In the genomic region with DNA sequence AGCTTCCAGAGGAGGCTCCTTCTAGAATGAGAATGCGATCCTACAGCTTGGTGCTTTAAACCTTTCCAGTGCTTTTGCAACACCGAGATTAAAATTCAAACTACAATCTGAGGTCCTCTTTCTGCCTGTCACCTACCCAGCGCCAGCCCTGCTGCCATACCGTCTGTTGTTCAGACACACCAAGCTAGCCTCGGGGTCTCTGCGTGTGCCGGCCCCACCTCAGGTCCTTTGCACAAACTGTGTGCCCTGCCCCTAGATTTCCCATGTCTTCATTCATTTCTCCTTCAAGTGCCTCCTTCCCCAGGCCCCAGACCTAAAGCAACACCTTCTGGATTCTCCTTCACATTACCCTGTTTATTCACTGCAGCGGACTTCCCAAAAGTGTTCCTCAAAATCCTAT, we compare ENCODE assay signal across 14 cellular contexts. TPM values are rescaled to one million over a fixed set of nuclear protein-coding genes. Genes with fewer than 3 reads are reported as not detected.
DNase-seq lines count a peak whose midpoint lies in the region; ATAC-seq and TF ChIP-seq lines count a peak whose summit lies in the region.
"Had no signal": no experiment of that assay in that cellular context is flagged by ENCODE, and none has a peak within 500 bp of the region (broad histone marks: within the 10 kb centered on the region; RNA-seq: fewer than 3 reads in every experiment).

No MANE protein-coding gene starts in this region.

- H3K27me3 Mint-ChIP-seq in activated naive CD4-positive, alpha-beta T cell treated with anti-CD3 and anti-CD28 coated beads, Interleukin-2, amount 10 ng/mL, durations not matched to agents 7 days and 5 days = no peaks in the 10 kb centered on the region
- H3K27me3 Mint-ChIP-seq in immature natural killer cell (ENCODE audit: low read depth in 3 of 3) = peaks cover 0 to 9% (median 0%) of the 10 kb centered on the region in 3 donors
- no peaks in the 10 kb centered on the region for H3K27me3 Mint-ChIP-seq in activated T-cell treated with anti-CD3 and anti-CD28 coated beads, Interleukin-2, amount 50 U/mL, for 72 hours (ENCODE audit: low read depth)

- no peak overlapping the region for H2BK12ac ChIP-seq in mesenchymal stem cell (ENCODE audit: low read length in 2 of 2)

- H3K79me1 ChIP-seq in mesenchymal stem cell (replicated peaks; ENCODE audit: low read length, poor library complexity, severe bottlenecking) = no peaks in the 10 kb centered on the region

- H4K20me1 ChIP-seq in MM.1S (ENCODE audit: insufficient read depth, low read length) = no peaks in the 10 kb centered on the region

- no peak overlapping the region for H2AFZ ChIP-seq in MM.1S (ENCODE audit: low read length)
- no peak overlapping the region for H2AFZ ChIP-seq in mesenchymal stem cell (ENCODE audit: low read depth, low read length)

- H2AK5ac ChIP-seq in mesenchymal stem cell (ENCODE audit: low read length, severe bottlenecking) = no peak overlapping the region

- H4K8ac ChIP-seq in mesenchymal stem cell (ENCODE audit: low read length) = no peak overlapping the region

- no peak overlapping the region for H4K91ac ChIP-seq in mesenchymal stem cell (ENCODE audit: low read length)

- H3F3A ChIP-seq in MM.1S (ENCODE audit: insufficient read depth, low read length) = peaks cover 87% of the 10 kb centered on the region

- H3K4ac ChIP-seq in mesenchymal stem cell (ENCODE audit: low read depth in 1 of 2, low read length in 2 of 2) = no peak overlapping the region

- H3K36me3 ChIP-seq in MM.1S (replicated peaks; ENCODE audit: insufficient read depth, low read length) = peaks cover 39% of the 10 kb centered on the region
- no peaks in the 10 kb centered on the region for H3K36me3 ChIP-seq in mesenchymal stem cell (ENCODE audit: control insufficient read depth in 1 of 2, insufficient read depth in 2 of 2, low read depth in 1 of 2, low read length in 2 of 2)

- H3K9ac ChIP-seq in MM.1S (ENCODE audit: low read length) = peak overlapping the region; percentile 64
- no peak overlapping the region for H3K9ac ChIP-seq in mesenchymal stem cell (ENCODE audit: low read length)

- no peak overlapping the region for H2BK120ac ChIP-seq in mesenchymal stem cell (ENCODE audit: low read depth, low read length)

- no peak overlapping the region for H3K4me3 Mint-ChIP-seq in activated naive CD4-positive, alpha-beta T cell treated with anti-CD3 and anti-CD28 coated beads, Interleukin-2, amount 10 ng/mL, durations not matched to agents 7 days and 5 days
- peak overlapping the region in 1 of 5 donors; percentile 1 for H3K4me3 Mint-ChIP-seq in immature natural killer cell
- H3K4me3 Mint-ChIP-seq in activated T-cell treated with anti-CD3 and anti-CD28 coated beads, Interleukin-2, amount 50 U/mL, for 72 hours = no peak overlapping the region

- H3K4me1 ChIP-seq in MM.1S (ENCODE audit: low read length) (peaks cover 57% of the 10 kb centered on the region), mesenchymal stem cell (ENCODE audit: control insufficient read depth, insufficient read depth, low read depth, low read length) (no peaks in the 10 kb centered on the region)

- peak overlapping the region; percentile 99 for H3K27ac ChIP-seq in MM.1S (ENCODE audit: low read length)
- H3K27ac ChIP-seq in mesenchymal stem cell (ENCODE audit: low read length, poor library complexity, severe bottlenecking) = no peak overlapping the region

- 83% methylated on average over 8 of the region's 8 CpGs for WGBS in mesenchymal stem cell

- no peaks in the 10 kb centered on the region for H3K9me2 ChIP-seq in MM.1S (replicated peaks; ENCODE audit: insufficient read depth, low read length)

- peak overlapping the region; percentile 38 for H3K4me2 ChIP-seq in MM.1S (ENCODE audit: low read depth, low read length)
- H3K4me2 ChIP-seq in mesenchymal stem cell (ENCODE audit: low read length, poor library complexity, severe bottlenecking) = no peak overlapping the region

- H2BK15ac ChIP-seq in mesenchymal stem cell (ENCODE audit: low read depth, poor library complexity, severe bottlenecking) = no peak overlapping the region

- H3K9me3 Mint-ChIP-seq in activated naive CD4-positive, alpha-beta T cell treated with anti-CD3 and anti-CD28 coated beads, Interleukin-2, amount 10 ng/mL, durations not matched to agents 7 days and 5 days = no peaks in the 10 kb centered on the region
- H3K9me3 Mint-ChIP-seq in immature natural killer cell = no peaks in the 10 kb centered on the region
- H3K9me3 Mint-ChIP-seq in activated T-cell treated with anti-CD3 and anti-CD28 coated beads, Interleukin-2, amount 50 U/mL, for 72 hours = no peaks in the 10 kb centered on the region

- no peak overlapping the region; the same call in 1 of the 2 replicates for H3K4me3 ChIP-seq in MM.1S (ENCODE audit: low read length)
- no peak overlapping the region for H3K4me3 ChIP-seq in mesenchymal stem cell (ENCODE audit: insufficient read depth in 1 of 2, low read depth in 1 of 2, low read length in 2 of 2)
- H3K4me3 ChIP-seq: Peyer's patch had no signal

- no peaks in the 10 kb centered on the region for H3K9me3 ChIP-seq in MM.1S (replicated peaks; ENCODE audit: insufficient read depth, low read length)
- H3K9me3 ChIP-seq in mesenchymal stem cell (ENCODE audit: control insufficient read depth, low read length) = no peaks in the 10 kb centered on the region
- H3K9me3 ChIP-seq: Peyer's patch had no signal

- peaks cover 56% of the 10 kb centered on the region for H3K36me3 Mint-ChIP-seq in activated naive CD4-positive, alpha-beta T cell treated with anti-CD3 and anti-CD28 coated beads, Interleukin-2, amount 10 ng/mL, durations not matched to agents 7 days and 5 days
- peaks cover 24 to 54% (median 24%) of the 10 kb centered on the region in 3 donors for H3K36me3 Mint-ChIP-seq in immature natural killer cell
- peaks cover 9 to 27% of the 10 kb centered on the region in 2 donors for H3K36me3 Mint-ChIP-seq in activated T-cell treated with anti-CD3 and anti-CD28 coated beads, Interleukin-2, amount 50 U/mL, for 72 hours (ENCODE audit: insufficient read depth in 2 of 2)

- no peak for DNase-seq in activated naive CD4-positive, alpha-beta T cell treated with anti-CD3 and anti-CD28 coated beads, Interleukin-2, amount 10 ng/mL, durations not matched to agents 7 days and 5 days
- DNase-seq in activated naive CD4-positive, alpha-beta T cell treated with anti-CD3 and anti-CD28 coated beads, Interleukin-2, amount 50 U/mL, for 16 hours = no peak
- no peak for DNase-seq in MM.1S
- DNase-seq in immature natural killer cell = no peak
- DNase-seq in mesenchymal stem cell = no peak
- no peak for DNase-seq in activated gamma-delta T cell treated with Interleukin-2 at 50 U/mL for 16 hours
- DNase-seq in activated T-cell treated with anti-CD3 and anti-CD28 coated beads, Interleukin-2, amount 50 U/mL, for 72 hours = no peak
- no peak for DNase-seq in activated CD4-positive, alpha-beta T cell treated with anti-CD3 and anti-CD28 coated beads, Interleukin-2, amount 50 U/mL, for 48 hours
- DNase-seq: DMS79, NCI-H1105 treated with DMSO at 0.1 percent for 48 hours, NCI-H187 treated with DMSO at 0.1 percent for 48 hours, NCI-H446, Peyer's patch, Right ventricle myocardium superior had no signal

- H3K27ac Mint-ChIP-seq in activated naive CD4-positive, alpha-beta T cell treated with anti-CD3 and anti-CD28 coated beads, Interleukin-2, amount 10 ng/mL, durations not matched to agents 7 days and 5 days = peak overlapping the region; percentile 33
- H3K27ac Mint-ChIP-seq in immature natural killer cell = peak overlapping the region; percentile 76 to 92 (median 88)
- no peak overlapping the region for H3K27ac Mint-ChIP-seq in activated T-cell treated with anti-CD3 and anti-CD28 coated beads, Interleukin-2, amount 50 U/mL, for 72 hours

- ATAC-seq in activated T-cell treated with anti-CD3 and anti-CD28 coated beads, Interleukin-2, amount 50 U/mL, for 72 hours (replicated peaks in 1 of 2) = no peak

- H3K79me2 ChIP-seq in MM.1S (ENCODE audit: low read length) = peaks cover 55% of the 10 kb centered on the region

- H3K14ac ChIP-seq in mesenchymal stem cell (ENCODE audit: low read length in 2 of 2) = no peak overlapping the region

- TF ChIP-seq CTCF in MM.1S (IDR thresholded peaks at IDR 0.05; ENCODE audit: low read length) = no peak

- CTCF ChIA-PET in activated naive CD4-positive, alpha-beta T cell treated with anti-CD3 and anti-CD28 coated beads, Interleukin-2, amount 10 ng/mL, durations not matched to agents 7 days and 5 days (lab: Charles Lee) = no interaction called here

- H3K27me3 ChIP-seq in MM.1S (replicated peaks; ENCODE audit: insufficient read depth, low read length) (no peaks in the 10 kb centered on the region), mesenchymal stem cell (ENCODE audit: control insufficient read depth in 1 of 2, insufficient read depth in 1 of 2, low read length in 2 of 2) (peaks cover 5 to 11% of the 10 kb centered on the region in 2 experiments)
- H3K27me3 ChIP-seq: Peyer's patch had no signal

- H3K18ac ChIP-seq in mesenchymal stem cell (ENCODE audit: low read depth in 1 of 2, low read length in 2 of 2) = no peak overlapping the region

- H2BK5ac ChIP-seq in mesenchymal stem cell (ENCODE audit: low read depth, low read length, poor library complexity, severe bottlenecking) = no peak overlapping the region

- no peak overlapping the region for H3K23ac ChIP-seq in mesenchymal stem cell (ENCODE audit: low read length in 2 of 2)

- peaks cover 8% of the 10 kb centered on the region for H3K4me1 Mint-ChIP-seq in activated naive CD4-positive, alpha-beta T cell treated with anti-CD3 and anti-CD28 coated beads, Interleukin-2, amount 10 ng/mL, durations not matched to agents 7 days and 5 days
- peaks cover 49 to 53% of the 10 kb centered on the region in 2 donors for H3K4me1 Mint-ChIP-seq in immature natural killer cell
- H3K4me1 Mint-ChIP-seq in activated T-cell treated with anti-CD3 and anti-CD28 coated beads, Interleukin-2, amount 50 U/mL, for 72 hours (ENCODE audit: low read depth) = peaks cover 5% of the 10 kb centered on the region

RNA-seq across cellular contexts. Expression of gene HSH2D, which starts 11.1 kb away (rescaled TPM):
- 100 to 1,000 TPM in 1 of 3 donors, 10 to 100 TPM in 2; 70.4 to 127 (median 97.4) TPM for polyA plus RNA-seq in immature natural killer cell
- polyA plus RNA-seq in mesenchymal stem cell (2013, experiment 1 of 2) = not detected
- polyA plus RNA-seq in mesenchymal stem cell (2013, experiment 2 of 2) = not detected
- 10 to 100 TPM; 29.9 to 37.2 TPM for total RNA-seq in activated T-cell treated with anti-CD3 and anti-CD28 coated beads, Interleukin-2, amount 50 U/mL, for 72 hours

RNA-seq across cellular contexts. Expression of gene CIB3, which starts 18.8 kb away (rescaled TPM):
- not detected for polyA plus RNA-seq in immature natural killer cell
- polyA plus RNA-seq in mesenchymal stem cell (2013, experiment 1 of 2) = 0.10 TPM
- polyA plus RNA-seq in mesenchymal stem cell (2013, experiment 2 of 2) = not detected
- not detected for total RNA-seq in activated T-cell treated with anti-CD3 and anti-CD28 coated beads, Interleukin-2, amount 50 U/mL, for 72 hours
- total RNA-seq: Peyer's patch, Right ventricle myocardium superior had no signal

RNA-seq across cellular contexts. Expression of gene FAM32A, which starts 30.7 kb away (rescaled TPM):
- 100 to 1,000 TPM; 156 to 225 (median 179) TPM for polyA plus RNA-seq in immature natural killer cell
- 93.0 TPM for polyA plus RNA-seq in mesenchymal stem cell (2013, experiment 1 of 2)
- 93.3 TPM for polyA plus RNA-seq in mesenchymal stem cell (2013, experiment 2 of 2)
- total RNA-seq in activated T-cell treated with anti-CD3 and anti-CD28 coated beads, Interleukin-2, amount 50 U/mL, for 72 hours = 10 to 100 TPM; 47.0 to 49.5 TPM

RNA-seq across cellular contexts. Expression of gene RAB8A, which starts 42.9 kb away (rescaled TPM):
- polyA plus RNA-seq in immature natural killer cell = 100 to 1,000 TPM; 110 to 184 (median 126) TPM
- polyA plus RNA-seq in mesenchymal stem cell (2013, experiment 1 of 2) = 54.8 TPM
- polyA plus RNA-seq in mesenchymal stem cell (2013, experiment 2 of 2) = 54.2 TPM
- 10 to 100 TPM; 95.9 to 99.2 TPM for total RNA-seq in activated T-cell treated with anti-CD3 and anti-CD28 coated beads, Interleukin-2, amount 50 U/mL, for 72 hours

RNA-seq across cellular contexts. Expression of gene AP1M1, which starts 43.2 kb away (rescaled TPM):
- 100 to 1,000 TPM; 128 to 178 (median 173) TPM for polyA plus RNA-seq in immature natural killer cell
- polyA plus RNA-seq in mesenchymal stem cell (2013, experiment 1 of 2) = 62.6 TPM
- polyA plus RNA-seq in mesenchymal stem cell (2013, experiment 2 of 2) = 61.7 TPM
- 100 to 1,000 TPM; 112 TPM for total RNA-seq in activated T-cell treated with anti-CD3 and anti-CD28 coated beads, Interleukin-2, amount 50 U/mL, for 72 hours
